In genomic region chr1:84505167-84506001, GRCh38 we compare ENCODE assay signal across 8 cellular contexts. TPM values are rescaled to one million over a fixed set of nuclear protein-coding genes. Genes with fewer than 3 reads are reported as not detected.
DNase-seq lines count a peak whose midpoint lies in the region; ATAC-seq and TF ChIP-seq lines count a peak whose summit lies in the region.

No MANE protein-coding gene starts in this region.

- peaks cover 43% of the 10 kb centered on the region for H3K4me1 Mint-ChIP-seq in central memory CD8-positive, alpha-beta T cell
- peaks cover 16 to 39% of the 10 kb centered on the region in 2 donors for H3K4me1 Mint-ChIP-seq in stimulated activated naive B cell treated with anti-CD40 and anti-IgM and Interleukin-4, amounts not matched to agents 10 μg/mL and 1 μg/mL and 100 μg/mL, for 72 hours

- H3K9me3 Mint-ChIP-seq in central memory CD8-positive, alpha-beta T cell: no peaks in the 10 kb centered on the region
- peaks cover 0 to 2% of the 10 kb centered on the region in 2 donors for H3K9me3 Mint-ChIP-seq in stimulated activated naive B cell treated with anti-CD40 and anti-IgM and Interleukin-4, amounts not matched to agents 10 μg/mL and 1 μg/mL and 100 μg/mL, for 72 hours

- H3K36me3 ChIP-seq in kidney epithelial cell (ENCODE audit: control insufficient read depth, insufficient read depth, low read length): no peaks in the 10 kb centered on the region

- no peaks in the 10 kb centered on the region for H3K27me3 Mint-ChIP-seq in central memory CD8-positive, alpha-beta T cell
- H3K27me3 Mint-ChIP-seq in stimulated activated naive B cell treated with anti-CD40 and anti-IgM and Interleukin-4, amounts not matched to agents 10 μg/mL and 1 μg/mL and 100 μg/mL, for 72 hours: no peaks in the 10 kb centered on the region

- peak overlapping the region; percentile 97 for H3K4me3 Mint-ChIP-seq in central memory CD8-positive, alpha-beta T cell
- peak overlapping the region; percentile 95 to 99 for H3K4me3 Mint-ChIP-seq in stimulated activated naive B cell treated with anti-CD40 and anti-IgM and Interleukin-4, amounts not matched to agents 10 μg/mL and 1 μg/mL and 100 μg/mL, for 72 hours

- no peaks in the 10 kb centered on the region for H3K27me3 ChIP-seq in kidney epithelial cell (ENCODE audit: control insufficient read depth, insufficient read depth, low read length)

- no peak for TF ChIP-seq CTCF in kidney epithelial cell (IDR thresholded peaks at IDR 0.05; ENCODE audit: insufficient read depth, low read length, poor library complexity, severe bottlenecking)

- peak; percentile 24 for ATAC-seq in GM21367 (IDR thresholded peaks at IDR 0.05; ENCODE audit: unreplicated experiment)
- peak; percentile 36 for ATAC-seq in HG03571 (IDR thresholded peaks at IDR 0.05; ENCODE audit: unreplicated experiment)
- peak; percentile 33 for ATAC-seq in central memory CD8-positive, alpha-beta T cell (replicated peaks; ENCODE audit: extremely low read depth, poor library complexity, severe bottlenecking)
- ATAC-seq in stimulated activated naive B cell treated with anti-CD40 and anti-IgM and Interleukin-4, amounts not matched to agents 10 μg/mL and 1 μg/mL and 100 μg/mL, for 72 hours (replicated peaks): peak; percentile 38

- peaks cover 27% of the 10 kb centered on the region for H3K36me3 Mint-ChIP-seq in central memory CD8-positive, alpha-beta T cell (ENCODE audit: insufficient read depth)
- peaks cover 26 to 28% of the 10 kb centered on the region in 2 donors for H3K36me3 Mint-ChIP-seq in stimulated activated naive B cell treated with anti-CD40 and anti-IgM and Interleukin-4, amounts not matched to agents 10 μg/mL and 1 μg/mL and 100 μg/mL, for 72 hours

- H3K4me3 ChIP-seq in kidney epithelial cell (ENCODE audit: low read depth, low read length): peak overlapping the region; percentile 96

- peak overlapping the region; percentile 96 for H3K27ac Mint-ChIP-seq in central memory CD8-positive, alpha-beta T cell (ENCODE audit: low read depth)
- peak overlapping the region; percentile 97 for H3K27ac Mint-ChIP-seq in stimulated activated naive B cell treated with anti-CD40 and anti-IgM and Interleukin-4, amounts not matched to agents 10 μg/mL and 1 μg/mL and 100 μg/mL, for 72 hours

- DNase-seq in DMS153 treated with DMSO at 0.1 percent for 48 hours (lab: John Stamatoyannopoulos, UW; ENCODE audit: unreplicated experiment) (peak; percentile 53), DMS153 (lab: John Stamatoyannopoulos, UW) (no peak), OCI-M1 (lab: John Stamatoyannopoulos, UW) (peak; percentile 77), kidney epithelial cell (ENCODE audit: low read depth) (no peak)
- DNase-seq in central memory CD8-positive, alpha-beta T cell (ENCODE audit: low spot score in 2 of 2): no peak
- no peak for DNase-seq in stimulated activated naive B cell treated with anti-CD40 and anti-IgM and Interleukin-4, amounts not matched to agents 10 μg/mL and 1 μg/mL and 100 μg/mL, for 72 hours

RNA-seq across cellular contexts. Expression of gene SPATA1, which starts 0.8 kb away (rescaled TPM):
- not detected in 2 replicates for total RNA-seq in kidney epithelial cell

RNA-seq across cellular contexts. Expression of gene GNG5, which starts 1.0 kb away (rescaled TPM):
- total RNA-seq in kidney epithelial cell: 93.6 and 141 TPM in 2 replicates

RNA-seq across cellular contexts. Expression of gene RPF1, which starts 26.3 kb away (rescaled TPM):
- total RNA-seq in kidney epithelial cell: 55.7 and 65.4 TPM in 2 replicates

Comparison
In these comparisons a context has a peak if more than half of its experiments do, and no peak if none do; other contexts are left out.
1. DNase-seq: peak in DMS153 treated with DMSO at 0.1 percent for 48 hours (single experiment) and OCI-M1 (single experiment); none in DMS153 (single experiment), central memory CD8-positive, alpha-beta T cell (0 of 2), kidney epithelial cell (single experiment) and stimulated activated naive B cell treated with anti-CD40 and anti-IgM and Interleukin-4, amounts not matched to agents 10 μg/mL and 1 μg/mL and 100 μg/mL, for 72 hours (single experiment).
2. Peak in every context shown above with its lines, with median percentiles within 50 percentile points of each other: ATAC-seq.